In the genomic region with DNA sequence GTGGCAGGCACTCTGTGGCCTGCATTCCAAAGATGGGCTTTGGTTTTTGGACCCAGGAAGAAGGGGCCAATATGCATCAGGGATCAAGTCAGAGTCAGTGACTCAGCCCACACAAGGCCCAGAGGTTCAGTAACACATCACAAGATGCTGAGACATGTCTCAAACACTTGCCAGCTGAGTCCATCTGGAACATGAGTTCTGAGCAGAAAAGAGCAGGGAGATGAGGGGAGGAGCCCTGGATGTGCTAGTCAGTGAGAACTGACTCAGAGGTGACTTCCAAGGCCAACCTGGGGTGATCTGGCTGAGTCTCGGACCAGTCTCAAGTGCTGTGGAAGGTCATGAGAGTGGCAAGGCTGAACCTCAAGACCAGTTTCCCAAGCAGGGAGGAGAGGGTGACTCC, we compare ENCODE assay signal across 9 cellular contexts.
DNase-seq lines count a peak whose midpoint lies in the region; ATAC-seq and TF ChIP-seq lines count a peak whose summit lies in the region.
"Had no signal": no experiment of that assay in that cellular context is flagged by ENCODE, and none has a peak within 500 bp of the region (broad histone marks: within the 10 kb centered on the region; RNA-seq: fewer than 3 reads in every experiment).

No MANE protein-coding gene starts in this region.

- H3K36me3 ChIP-seq in right lobe of liver (no peaks in the 10 kb centered on the region), tibial artery (no peaks in the 10 kb centered on the region)

- no CpG with 5 or more reads among the region's 1 CpG for WGBS in right lobe of liver (ENCODE audit: insufficient coverage, low coverage, low lambda C conversion rate, missing lambda C conversion rate)

- H3K9me3 ChIP-seq in right lobe of liver (no peaks in the 10 kb centered on the region), tibial artery (no peaks in the 10 kb centered on the region)

- H3K4me1 ChIP-seq in right lobe of liver, result no peaks in the 10 kb centered on the region
- H3K4me1 ChIP-seq in tibial artery, result peaks cover 3 to 23% (median 18%) of the 10 kb centered on the region in 4 donors

- ATAC-seq in right lobe of liver (peak; percentile 14 to 53 (median 27)), GM21390 (IDR thresholded peaks at IDR 0.05; ENCODE audit: unreplicated experiment) (no peak), HG02798 (IDR thresholded peaks at IDR 0.05; ENCODE audit: poor library complexity, unreplicated experiment) (no peak)

- intact Hi-C loops in right lobe of liver (cut with DNase I) (no loop called here), tibial artery (cut with DNase I; ENCODE audit: low total_unique reads) (no loop called here)

- DNase-seq in DMS 273 (lab: John Stamatoyannopoulos, UW; ENCODE audit: unreplicated experiment), result peak; percentile 36
- DNase-seq in DMS 273 treated with DMSO at 0.1 percent for 48 hours (lab: John Stamatoyannopoulos, UW), result no peak
- peak; percentile 96 to 99 for DNase-seq in cardiac fibroblast (ENCODE audit: low read depth in 2 of 2)
- no peak for DNase-seq in right lobe of liver
- DNase-seq in tibial artery, result peak; percentile 93 to 94
- DNase-seq in KBM-7, result no peak

- no peaks in the 10 kb centered on the region for H3K27me3 ChIP-seq in right lobe of liver
- no peaks in the 10 kb centered on the region for H3K27me3 ChIP-seq in tibial artery

- H3K4me3 ChIP-seq in cardiac fibroblast (replicated peaks in 1 of 2; ENCODE audit: low read depth in 2 of 2, low read length in 2 of 2), result no peak overlapping the region
- no peak overlapping the region for H3K4me3 ChIP-seq in right lobe of liver
- H3K4me3 ChIP-seq in tibial artery, result no peak overlapping the region

- in situ Hi-C loops in KBM-7 (cut with MboI; ENCODE audit: low pct_unique_long_range_greater_than_20kb, low sequenced_read_pairs), result no loop called here

- no peak overlapping the region for H3K27ac ChIP-seq in right lobe of liver
- peak overlapping the region; percentile 73 to 74 for H3K27ac ChIP-seq in tibial artery
- H3K27ac ChIP-seq: 22Rv1 had no signal

- TF ChIP-seq POLR2A in right lobe of liver (IDR thresholded peaks at IDR 0.05), result no peak

- TF ChIP-seq CTCF in cardiac fibroblast (IDR thresholded peaks at IDR 0.05; ENCODE audit: low read depth, low read length), result no peak
- no peak for TF ChIP-seq CTCF in right lobe of liver (IDR thresholded peaks at IDR 0.05)
- no peak for TF ChIP-seq CTCF in tibial artery (IDR thresholded peaks at IDR 0.05)

Comparison
In these comparisons a context has a peak if more than half of its experiments do, and no peak if none do; other contexts are left out.
1. DNase-seq: peak in DMS 273 (single experiment), cardiac fibroblast (2 of 2) and tibial artery (2 of 2); none in DMS 273 treated with DMSO at 0.1 percent for 48 hours (single experiment), right lobe of liver (0 of 3) and KBM-7 (single experiment).
2. ATAC-seq: peak in right lobe of liver (4 of 4); none in GM21390 (single experiment) and HG02798 (single experiment).
3. H3K27ac ChIP-seq: peak in tibial artery (2 of 2); none in right lobe of liver (0 of 3).